12 cellular contexts compared by ENCODE assay signal in the genomic region with DNA sequence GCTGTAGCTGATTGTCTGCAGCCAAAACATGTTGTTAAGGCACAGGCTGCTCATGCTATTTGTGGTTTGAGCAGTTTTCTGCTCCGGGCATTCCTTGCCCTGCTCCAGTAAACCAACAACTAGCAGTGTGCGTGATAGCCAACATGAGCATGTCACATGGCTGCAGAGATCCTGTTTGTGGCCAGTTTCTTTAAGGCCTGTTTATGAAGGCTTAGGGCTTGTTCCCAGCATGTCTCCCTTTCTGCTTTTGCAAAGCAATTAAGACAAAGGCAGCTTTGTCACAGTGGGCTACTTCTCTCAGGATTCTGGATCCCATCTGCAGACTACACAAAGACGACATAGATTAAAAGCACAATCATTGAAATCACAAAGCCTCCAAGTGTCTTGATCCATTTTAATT.
A peak's percentile ranks its signal among the peaks of the same experiment; 100 is the strongest.
DNase-seq lines count a peak whose midpoint lies in the region; ATAC-seq and TF ChIP-seq lines count a peak whose summit lies in the region.
"Had no signal": no experiment of that assay in that cellular context is flagged by ENCODE, and none has a peak within 500 bp of the region (broad histone marks: within the 10 kb centered on the region; RNA-seq: fewer than 3 reads in every experiment).

No MANE protein-coding gene starts in this region.

- DNase-seq in M059J (ENCODE audit: low read depth) = peak; percentile 93
- DNase-seq in cerebellar cortex (ENCODE audit: low spot score) = peak; percentile 29
- DNase-seq in kidney tubule cell (ENCODE audit: low spot score) = peak; percentile 33
- DNase-seq in suprapubic skin (ENCODE audit: low spot score in 2 of 2) = no peak
- no peak for DNase-seq in HuH-7.5 (ENCODE audit: low spot score)
- DNase-seq in T-helper 1 cell = no peak
- DNase-seq: brain microvascular endothelial cell; HCEC 1CT; NK-92 treated with Interleukin-12 subunit alpha and Interleukin-12 subunit beta, amount 100 ng/mL, for 24 hours; T-helper 17 cell had no signal

- TF ChIP-seq CTCF in suprapubic skin (IDR thresholded peaks at IDR 0.05) = no peak

- H3K4me1 ChIP-seq in suprapubic skin = peaks cover 18% of the 10 kb centered on the region

- no peak for TF ChIP-seq POLR2A in suprapubic skin (IDR thresholded peaks at IDR 0.05)

- H3K4me3 ChIP-seq in suprapubic skin = no peak overlapping the region

- no peaks in the 10 kb centered on the region for H3K36me3 ChIP-seq in suprapubic skin
- H3K36me3 ChIP-seq: brain microvascular endothelial cell had no signal

- H3K9me3 ChIP-seq in suprapubic skin = no peaks in the 10 kb centered on the region

- no peaks in the 10 kb centered on the region for H3K27me3 ChIP-seq in suprapubic skin
- H3K27me3 ChIP-seq: brain microvascular endothelial cell, foreskin keratinocyte had no signal

- WGBS in suprapubic skin = 20% methylated on average over 3 of the region's 3 CpGs

- no peak for TF ChIP-seq EP300 in suprapubic skin (IDR thresholded peaks at IDR 0.05)

- no peak for ATAC-seq in GM18520 (IDR thresholded peaks at IDR 0.05; ENCODE audit: unreplicated experiment)
- ATAC-seq: foreskin keratinocyte, T-helper 17 cell had no signal

- peak overlapping the region; percentile 53 for H3K27ac ChIP-seq in suprapubic skin
- H3K27ac ChIP-seq: brain microvascular endothelial cell, foreskin keratinocyte had no signal

Comparison
In these comparisons a context has a peak if more than half of its experiments do, and no peak if none do; other contexts are left out.
1. DNase-seq: peak in M059J (single experiment), cerebellar cortex (single experiment) and kidney tubule cell (single experiment); none in suprapubic skin (0 of 2), HuH-7.5 (single experiment) and T-helper 1 cell (0 of 5).